8 cellular contexts compared by ENCODE assay signal in the genomic region with DNA sequence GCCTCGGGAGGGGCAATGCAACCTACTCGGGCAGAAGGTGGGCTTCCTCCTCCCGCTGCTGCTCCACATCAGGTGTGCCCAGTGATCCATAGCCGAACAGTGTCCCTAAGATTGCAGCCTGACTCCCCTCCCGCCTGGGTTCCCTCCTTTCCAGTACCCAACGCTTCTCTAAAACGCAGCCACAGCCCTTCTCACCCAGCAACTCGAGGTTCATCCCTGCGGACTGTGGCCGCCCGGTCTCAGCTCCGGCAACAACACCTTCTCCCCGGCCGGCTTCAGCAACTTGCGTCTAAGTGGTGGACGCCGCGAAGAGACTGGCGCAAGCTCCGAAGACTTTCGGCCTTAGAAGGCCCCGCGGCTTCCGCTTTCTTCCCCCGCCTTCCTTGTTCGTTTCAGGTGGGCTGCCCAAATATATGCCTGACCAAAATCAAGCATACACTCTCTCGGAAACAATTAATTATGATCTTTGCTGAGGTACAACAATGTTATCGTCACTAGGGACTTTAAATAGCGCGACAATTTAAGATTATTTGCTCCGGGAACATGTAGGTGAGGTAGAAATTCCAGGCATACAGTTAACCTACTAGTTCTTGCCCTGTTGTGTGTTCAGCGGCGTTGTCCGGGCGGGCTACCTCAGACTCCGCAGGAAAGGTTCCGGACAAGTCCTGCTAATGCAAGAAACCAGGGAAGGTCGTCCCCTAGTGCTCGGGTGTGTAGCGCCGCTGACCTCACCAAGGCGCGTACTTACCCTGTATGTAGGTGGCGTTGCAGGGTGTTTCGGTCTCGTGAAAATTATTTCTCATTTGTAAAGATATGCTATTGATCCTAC. TPM values are rescaled to one million over a fixed set of nuclear protein-coding genes. Genes with fewer than 3 reads are reported as not detected.
DNase-seq lines count a peak whose midpoint lies in the region; ATAC-seq and TF ChIP-seq lines count a peak whose summit lies in the region.

A gene with protein sequence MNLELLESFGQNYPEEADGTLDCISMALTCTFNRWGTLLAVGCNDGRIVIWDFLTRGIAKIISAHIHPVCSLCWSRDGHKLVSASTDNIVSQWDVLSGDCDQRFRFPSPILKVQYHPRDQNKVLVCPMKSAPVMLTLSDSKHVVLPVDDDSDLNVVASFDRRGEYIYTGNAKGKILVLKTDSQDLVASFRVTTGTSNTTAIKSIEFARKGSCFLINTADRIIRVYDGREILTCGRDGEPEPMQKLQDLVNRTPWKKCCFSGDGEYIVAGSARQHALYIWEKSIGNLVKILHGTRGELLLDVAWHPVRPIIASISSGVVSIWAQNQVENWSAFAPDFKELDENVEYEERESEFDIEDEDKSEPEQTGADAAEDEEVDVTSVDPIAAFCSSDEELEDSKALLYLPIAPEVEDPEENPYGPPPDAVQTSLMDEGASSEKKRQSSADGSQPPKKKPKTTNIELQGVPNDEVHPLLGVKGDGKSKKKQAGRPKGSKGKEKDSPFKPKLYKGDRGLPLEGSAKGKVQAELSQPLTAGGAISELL (minus strand): TSS at position 319 of the 829 bp plus-strand sequence. CDS start 105 bp downstream, at position 214.

- BruUV-seq in mammary epithelial cell (replicated peaks; lab: Mats Ljungman, UMichigan) = no TSS peak

- peak within 1 kb of the TSS; percentile 99 for H3K9ac ChIP-seq in mammary epithelial cell (ENCODE audit: insufficient read depth, low read length)
- H3K9ac ChIP-seq in smooth muscle cell (ENCODE audit: low read depth) = peak within 1 kb of the TSS; percentile 97

- peak; percentile 93 for ATAC-seq in GM18867 (IDR thresholded peaks at IDR 0.05; ENCODE audit: unreplicated experiment)
- peak; percentile 94 for ATAC-seq in HG03108 (IDR thresholded peaks at IDR 0.05; ENCODE audit: unreplicated experiment)

- H3K79me2 ChIP-seq in mammary epithelial cell (ENCODE audit: insufficient read depth, low read length) (peaks cover 45% of the 10 kb centered on the region), smooth muscle cell (ENCODE audit: low read depth) (peaks cover 46% of the 10 kb centered on the region)

- TF ChIP-seq CTCF in VCaP (conservative IDR thresholded peaks at IDR 0.05) = peak; percentile 82
- peak; percentile 67 to 85 for TF ChIP-seq CTCF in mammary epithelial cell (conservative IDR thresholded peaks at IDR 0.05 in 1 of 2, IDR thresholded peaks at IDR 0.05 in 1 of 2; ENCODE audit: extremely low read depth in 1 of 2, insufficient read depth in 1 of 2, low read depth in 1 of 2, low read length in 2 of 2)
- TF ChIP-seq CTCF in smooth muscle cell (IDR thresholded peaks at IDR 0.05; ENCODE audit: borderline replicate concordance, insufficient read depth, poor library complexity, severe bottlenecking) = peak; percentile 40

- CTCF ChIA-PET in mammary epithelial cell (lab: Charles Lee; ENCODE audit: low non-redundant PET) = interaction anchor here (0.7 kb wide), 1 partner anchor 49 kb away, joined by 3 read pairs; no protein-coding TSS in a partner anchor

- H3K27me3 ChIP-seq in mammary epithelial cell (ENCODE audit: insufficient read depth, low read length) = no peaks in the 10 kb centered on the region
- H3K27me3 ChIP-seq in smooth muscle cell (ENCODE audit: low read depth) = no peaks in the 10 kb centered on the region

- in situ Hi-C loops in ACHN (cut with HindIII; ENCODE audit: low pct_ligation_motif_present, low pct_unique_long_range_greater_than_20kb, low sequenced_read_pairs) (no loop called here), mammary epithelial cell (cut with MboI; ENCODE audit: low sequenced_read_pairs in 2 of 2) (no loop called here)

- DNase-seq in ACHN = peak; percentile 99
- peak; percentile 94 for DNase-seq in NCI-H2196 (lab: John Stamatoyannopoulos, UW; ENCODE audit: unreplicated experiment)
- peak; percentile 93 for DNase-seq in mammary epithelial cell
- DNase-seq in iPS-NIHi11 (ENCODE audit: low spot score) = peak; percentile 92
- DNase-seq in smooth muscle cell (lab: John Stamatoyannopoulos, UW; ENCODE audit: unreplicated experiment) = peak; percentile 65

- H4K20me1 ChIP-seq in mammary epithelial cell (ENCODE audit: insufficient read depth, low read length) (no peaks in the 10 kb centered on the region), smooth muscle cell (ENCODE audit: low read depth) (peaks cover 8% of the 10 kb centered on the region)

- no peaks in the 10 kb centered on the region for H3K36me3 ChIP-seq in mammary epithelial cell (ENCODE audit: insufficient read depth, low read length)
- no peaks in the 10 kb centered on the region for H3K36me3 ChIP-seq in smooth muscle cell (ENCODE audit: low read depth)

- 2% methylated on average over 41 of the region's 46 CpGs for WGBS in mammary epithelial cell (ENCODE audit: low coverage, missing lambda C conversion rate)
- 2% methylated on average over 46 of the region's 46 CpGs for WGBS in smooth muscle cell (ENCODE audit: low lambda C conversion rate)

- no peaks in the 10 kb centered on the region for H3K9me3 ChIP-seq in mammary epithelial cell (replicated peaks; ENCODE audit: insufficient read depth, low read length)
- no peaks in the 10 kb centered on the region for H3K9me3 ChIP-seq in smooth muscle cell (replicated peaks; ENCODE audit: low read depth)

- peak within 1 kb of the TSS; percentile 68 to 96 (median 85) for H3K4me3 ChIP-seq in mammary epithelial cell (replicated peaks in 1 of 3; ENCODE audit: insufficient read depth in 1 of 3, low read depth in 2 of 3, low read length in 3 of 3)
- H3K4me3 ChIP-seq in smooth muscle cell = peak within 1 kb of the TSS; percentile 91

- peaks cover 12% of the 10 kb centered on the region for H3K4me1 ChIP-seq in mammary epithelial cell (ENCODE audit: insufficient read depth, low read length)
- peaks cover 9% of the 10 kb centered on the region for H3K4me1 ChIP-seq in smooth muscle cell (ENCODE audit: low read depth)

- intact Hi-C loops in mammary epithelial cell (cut with micrococcal nuclease) = loop anchor here (1.0 to 5.0 kb wide), 7 partner anchors 19 to 205 kb away; partner anchors contain the start of genes DSTYK and TMCC2

- H3F3A ChIP-seq in smooth muscle cell (ENCODE audit: low read depth) = no peaks in the 10 kb centered on the region

- H3K4me2 ChIP-seq in mammary epithelial cell (ENCODE audit: insufficient read depth, low read depth, low read length) = peak within 1 kb of the TSS; percentile 92
- H3K4me2 ChIP-seq in smooth muscle cell = peak within 1 kb of the TSS; percentile 93

- dilution Hi-C loops in mammary epithelial cell (cut with HindIII; ENCODE audit: low sequenced_read_pairs) = no loop called here

- H2AFZ ChIP-seq in mammary epithelial cell (ENCODE audit: low read depth, low read length) (peak within 1 kb of the TSS; percentile 90), smooth muscle cell (ENCODE audit: low read depth) (peak within 1 kb of the TSS; percentile 84)

- H3K27ac ChIP-seq in VCaP (peak within 1 kb of the TSS; percentile 94), mammary epithelial cell (ENCODE audit: insufficient read depth, low read depth, low read length) (peak within 1 kb of the TSS; percentile 99), smooth muscle cell (ENCODE audit: low read depth) (peak within 1 kb of the TSS; percentile 91)

RNA-seq across cellular contexts. Expression of the gene that starts here (rescaled TPM):
- 10 to 100 TPM; 15.2 to 17.5 TPM for total RNA-seq in mammary epithelial cell
- 9.0 TPM for polyA plus RNA-seq in mammary epithelial cell
- polyA minus RNA-seq in mammary epithelial cell = 17.9 TPM
- 18.8 and 19.0 TPM in 2 replicates for total RNA-seq in smooth muscle cell
- polyA plus RNA-seq in smooth muscle cell = 9.3 and 12.8 TPM in 2 replicates

Comparison
In these comparisons a context has a peak if more than half of its experiments do, and no peak if none do; other contexts are left out.
1. Peak in every context shown above with its lines: DNase-seq, ATAC-seq, H3K4me3 ChIP-seq and H3K27ac ChIP-seq.